19 cellular contexts compared by ENCODE assay signal in genomic region chr10:131731780-131732630, GRCh38.
A peak's percentile ranks its signal among the peaks of the same experiment; 100 is the strongest.
DNase-seq lines count a peak whose midpoint lies in the region; ATAC-seq and TF ChIP-seq lines count a peak whose summit lies in the region.
"Had no signal": no experiment of that assay in that cellular context is flagged by ENCODE, and none has a peak within 500 bp of the region (broad histone marks: within the 10 kb centered on the region; RNA-seq: fewer than 3 reads in every experiment).

No MANE protein-coding gene starts in this region.

- H3K4me3 ChIP-seq in Peyer's patch = no peak overlapping the region
- H3K4me3 ChIP-seq: BLaER1 had no signal

- H3K4me1 ChIP-seq in Peyer's patch = no peaks in the 10 kb centered on the region

- no peak for TF ChIP-seq CTCF in Peyer's patch (IDR thresholded peaks at IDR 0.05)
- no peak for TF ChIP-seq CTCF in activated CD8-positive, alpha-beta T cell treated with anti-CD3 and anti-CD28 coated beads for 36 hours (IDR thresholded peaks at IDR 0.05)

- POLR2A ChIA-PET in activated CD8-positive, alpha-beta T cell treated with anti-CD3 and anti-CD28 coated beads for 36 hours (lab: Charles Lee) = no interaction called here

- TF ChIP-seq POLR2A in Peyer's patch (IDR thresholded peaks at IDR 0.05) = no peak

- H3K27ac Mint-ChIP-seq in activated CD8-positive, alpha-beta T cell treated with anti-CD3 and anti-CD28 coated beads for 36 hours = no peak overlapping the region
- H3K27ac Mint-ChIP-seq: CD4-positive, alpha-beta T cell; HFFc6 had no signal

- no peaks in the 10 kb centered on the region for H3K36me3 Mint-ChIP-seq in activated CD8-positive, alpha-beta T cell treated with anti-CD3 and anti-CD28 coated beads for 36 hours (ENCODE audit: low read depth)

- no peaks in the 10 kb centered on the region for H3K9me3 ChIP-seq in Peyer's patch
- H3K9me3 ChIP-seq: BLaER1 had no signal

- H3K36me3 ChIP-seq in Peyer's patch = no peaks in the 10 kb centered on the region
- H3K36me3 ChIP-seq: BLaER1 had no signal

- peak; percentile 17 for DNase-seq in activated effector memory CD4-positive, alpha-beta T cell treated with anti-CD3 and anti-CD28 coated beads, Interleukin-2, amount 50 U/mL, for 16 hours
- DNase-seq in activated effector memory CD4-positive, alpha-beta T cell treated with Interleukin-2 at 50 U/mL for 16 hours = no peak
- DNase-seq in Peyer's patch (peak in 2 of 3 donors; percentile 19 to 33), mesenteric fat pad (ENCODE audit: low spot score) (peak; percentile 77), sciatic nerve (ENCODE audit: low spot score) (peak; percentile 30), dermis blood vessel endothelial cell (no peak), SW 1271 (lab: John Stamatoyannopoulos, UW) (no peak)
- no peak for DNase-seq in activated CD8-positive, alpha-beta T cell treated with anti-CD3 and anti-CD28 coated beads for 36 hours
- DNase-seq: HFFc6; KBM-7; NCI-H2029; NCI-H446 treated with DMSO at 0.1 percent for 48 hours; NCI-H526; NCI-H82; NK-92 treated with Interleukin-12 subunit alpha and Interleukin-12 subunit beta, amount 100 ng/mL, for 24 hours; SHP77 treated with DMSO at 0.1 percent for 48 hours had no signal

- CTCF ChIA-PET in activated CD8-positive, alpha-beta T cell treated with anti-CD3 and anti-CD28 coated beads for 36 hours (lab: Charles Lee) = no interaction called here

- H3K27ac ChIP-seq in Peyer's patch = no peak overlapping the region
- H3K27ac ChIP-seq: BLaER1, RWPE1 had no signal

- peaks cover 4% of the 10 kb centered on the region for H3K9me3 Mint-ChIP-seq in activated CD8-positive, alpha-beta T cell treated with anti-CD3 and anti-CD28 coated beads for 36 hours
- H3K9me3 Mint-ChIP-seq: CD4-positive, alpha-beta T cell had no signal

- no peaks in the 10 kb centered on the region for H3K4me1 Mint-ChIP-seq in activated CD8-positive, alpha-beta T cell treated with anti-CD3 and anti-CD28 coated beads for 36 hours (ENCODE audit: low read depth)

- H3K27me3 ChIP-seq in Peyer's patch = no peaks in the 10 kb centered on the region

- intact Hi-C loops in sciatic nerve (cut with DNase I) = no loop called here
- intact Hi-C loops in activated CD8-positive, alpha-beta T cell treated with anti-CD3 and anti-CD28 coated beads for 36 hours (cut with micrococcal nuclease) = no loop called here

- H3K27me3 Mint-ChIP-seq in activated CD8-positive, alpha-beta T cell treated with anti-CD3 and anti-CD28 coated beads for 36 hours = no peaks in the 10 kb centered on the region

- no peak overlapping the region for H3K4me3 Mint-ChIP-seq in activated CD8-positive, alpha-beta T cell treated with anti-CD3 and anti-CD28 coated beads for 36 hours
- H3K4me3 Mint-ChIP-seq: CD4-positive, alpha-beta T cell; HFFc6 had no signal

- no peak for ATAC-seq in sciatic nerve
- no peak for ATAC-seq in activated CD8-positive, alpha-beta T cell treated with anti-CD3 and anti-CD28 coated beads for 36 hours

Comparison
In these comparisons a context has a peak if more than half of its experiments do, and no peak if none do; other contexts are left out.
1. DNase-seq: peak in activated effector memory CD4-positive, alpha-beta T cell treated with anti-CD3 and anti-CD28 coated beads, Interleukin-2, amount 50 U/mL, for 16 hours (single experiment), Peyer's patch (2 of 3), mesenteric fat pad (single experiment) and sciatic nerve (single experiment); none in activated effector memory CD4-positive, alpha-beta T cell treated with Interleukin-2 at 50 U/mL for 16 hours (single experiment), activated CD8-positive, alpha-beta T cell treated with anti-CD3 and anti-CD28 coated beads for 36 hours (single experiment), dermis blood vessel endothelial cell (single experiment) and SW 1271 (0 of 2).